Comparison of ENCODE assay signal across 1 cellular context in genomic region chr19:5719274-5719960, GRCh38.
TF ChIP-seq lines count a peak whose summit lies in the region.

No MANE protein-coding gene starts in this region.

TF ChIP-seq in K562, 482 proteins besides CTCF, POLR2A, EP300 and RAD21 (continues in another document):
- 0 out of 2 replicates have a peak, but pooled peaks have one; percentile 9 for TF ChIP-seq ZBTB1 (CRISPR knock-in tag; IDR thresholded peaks at IDR 0.05; ENCODE audit: borderline replicate concordance, low read depth)
- TF ChIP-seq POLR3A (IDR thresholded peaks at IDR 0.05; ENCODE audit: borderline replicate concordance, extremely low read depth, insufficient read depth, insufficient read length), result no peak
- no peak for TF ChIP-seq ZFP91 (CRISPR knock-in tag; IDR thresholded peaks at IDR 0.05)
- no peak for TF ChIP-seq MECOM (CRISPR knock-in tag; IDR thresholded peaks at IDR 0.05)
- TF ChIP-seq, protein P1, sequence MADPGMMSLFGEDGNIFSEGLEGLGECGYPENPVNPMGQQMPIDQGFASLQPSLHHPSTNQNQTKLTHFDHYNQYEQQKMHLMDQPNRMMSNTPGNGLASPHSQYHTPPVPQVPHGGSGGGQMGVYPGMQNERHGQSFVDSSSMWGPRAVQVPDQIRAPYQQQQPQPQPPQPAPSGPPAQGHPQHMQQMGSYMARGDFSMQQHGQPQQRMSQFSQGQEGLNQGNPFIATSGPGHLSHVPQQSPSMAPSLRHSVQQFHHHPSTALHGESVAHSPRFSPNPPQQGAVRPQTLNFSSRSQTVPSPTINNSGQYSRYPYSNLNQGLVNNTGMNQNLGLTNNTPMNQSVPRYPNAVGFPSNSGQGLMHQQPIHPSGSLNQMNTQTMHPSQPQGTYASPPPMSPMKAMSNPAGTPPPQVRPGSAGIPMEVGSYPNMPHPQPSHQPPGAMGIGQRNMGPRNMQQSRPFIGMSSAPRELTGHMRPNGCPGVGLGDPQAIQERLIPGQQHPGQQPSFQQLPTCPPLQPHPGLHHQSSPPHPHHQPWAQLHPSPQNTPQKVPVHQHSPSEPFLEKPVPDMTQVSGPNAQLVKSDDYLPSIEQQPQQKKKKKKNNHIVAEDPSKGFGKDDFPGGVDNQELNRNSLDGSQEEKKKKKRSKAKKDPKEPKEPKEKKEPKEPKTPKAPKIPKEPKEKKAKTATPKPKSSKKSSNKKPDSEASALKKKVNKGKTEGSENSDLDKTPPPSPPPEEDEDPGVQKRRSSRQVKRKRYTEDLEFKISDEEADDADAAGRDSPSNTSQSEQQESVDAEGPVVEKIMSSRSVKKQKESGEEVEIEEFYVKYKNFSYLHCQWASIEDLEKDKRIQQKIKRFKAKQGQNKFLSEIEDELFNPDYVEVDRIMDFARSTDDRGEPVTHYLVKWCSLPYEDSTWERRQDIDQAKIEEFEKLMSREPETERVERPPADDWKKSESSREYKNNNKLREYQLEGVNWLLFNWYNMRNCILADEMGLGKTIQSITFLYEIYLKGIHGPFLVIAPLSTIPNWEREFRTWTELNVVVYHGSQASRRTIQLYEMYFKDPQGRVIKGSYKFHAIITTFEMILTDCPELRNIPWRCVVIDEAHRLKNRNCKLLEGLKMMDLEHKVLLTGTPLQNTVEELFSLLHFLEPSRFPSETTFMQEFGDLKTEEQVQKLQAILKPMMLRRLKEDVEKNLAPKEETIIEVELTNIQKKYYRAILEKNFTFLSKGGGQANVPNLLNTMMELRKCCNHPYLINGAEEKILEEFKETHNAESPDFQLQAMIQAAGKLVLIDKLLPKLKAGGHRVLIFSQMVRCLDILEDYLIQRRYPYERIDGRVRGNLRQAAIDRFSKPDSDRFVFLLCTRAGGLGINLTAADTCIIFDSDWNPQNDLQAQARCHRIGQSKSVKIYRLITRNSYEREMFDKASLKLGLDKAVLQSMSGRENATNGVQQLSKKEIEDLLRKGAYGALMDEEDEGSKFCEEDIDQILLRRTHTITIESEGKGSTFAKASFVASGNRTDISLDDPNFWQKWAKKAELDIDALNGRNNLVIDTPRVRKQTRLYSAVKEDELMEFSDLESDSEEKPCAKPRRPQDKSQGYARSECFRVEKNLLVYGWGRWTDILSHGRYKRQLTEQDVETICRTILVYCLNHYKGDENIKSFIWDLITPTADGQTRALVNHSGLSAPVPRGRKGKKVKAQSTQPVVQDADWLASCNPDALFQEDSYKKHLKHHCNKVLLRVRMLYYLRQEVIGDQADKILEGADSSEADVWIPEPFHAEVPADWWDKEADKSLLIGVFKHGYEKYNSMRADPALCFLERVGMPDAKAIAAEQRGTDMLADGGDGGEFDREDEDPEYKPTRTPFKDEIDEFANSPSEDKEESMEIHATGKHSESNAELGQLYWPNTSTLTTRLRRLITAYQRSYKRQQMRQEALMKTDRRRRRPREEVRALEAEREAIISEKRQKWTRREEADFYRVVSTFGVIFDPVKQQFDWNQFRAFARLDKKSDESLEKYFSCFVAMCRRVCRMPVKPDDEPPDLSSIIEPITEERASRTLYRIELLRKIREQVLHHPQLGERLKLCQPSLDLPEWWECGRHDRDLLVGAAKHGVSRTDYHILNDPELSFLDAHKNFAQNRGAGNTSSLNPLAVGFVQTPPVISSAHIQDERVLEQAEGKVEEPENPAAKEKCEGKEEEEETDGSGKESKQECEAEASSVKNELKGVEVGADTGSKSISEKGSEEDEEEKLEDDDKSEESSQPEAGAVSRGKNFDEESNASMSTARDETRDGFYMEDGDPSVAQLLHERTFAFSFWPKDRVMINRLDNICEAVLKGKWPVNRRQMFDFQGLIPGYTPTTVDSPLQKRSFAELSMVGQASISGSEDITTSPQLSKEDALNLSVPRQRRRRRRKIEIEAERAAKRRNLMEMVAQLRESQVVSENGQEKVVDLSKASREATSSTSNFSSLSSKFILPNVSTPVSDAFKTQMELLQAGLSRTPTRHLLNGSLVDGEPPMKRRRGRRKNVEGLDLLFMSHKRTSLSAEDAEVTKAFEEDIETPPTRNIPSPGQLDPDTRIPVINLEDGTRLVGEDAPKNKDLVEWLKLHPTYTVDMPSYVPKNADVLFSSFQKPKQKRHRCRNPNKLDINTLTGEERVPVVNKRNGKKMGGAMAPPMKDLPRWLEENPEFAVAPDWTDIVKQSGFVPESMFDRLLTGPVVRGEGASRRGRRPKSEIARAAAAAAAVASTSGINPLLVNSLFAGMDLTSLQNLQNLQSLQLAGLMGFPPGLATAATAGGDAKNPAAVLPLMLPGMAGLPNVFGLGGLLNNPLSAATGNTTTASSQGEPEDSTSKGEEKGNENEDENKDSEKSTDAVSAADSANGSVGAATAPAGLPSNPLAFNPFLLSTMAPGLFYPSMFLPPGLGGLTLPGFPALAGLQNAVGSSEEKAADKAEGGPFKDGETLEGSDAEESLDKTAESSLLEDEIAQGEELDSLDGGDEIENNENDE (IDR thresholded peaks at IDR 0.05; ENCODE audit: low read depth, low read length), result no peak
- no peak for TF ChIP-seq ESRRA (IDR thresholded peaks at IDR 0.05; ENCODE audit: borderline replicate concordance, low read depth)
- TF ChIP-seq ZNF586 (CRISPR knock-in tag; conservative IDR thresholded peaks at IDR 0.05), result no peak
- TF ChIP-seq, protein P2, sequence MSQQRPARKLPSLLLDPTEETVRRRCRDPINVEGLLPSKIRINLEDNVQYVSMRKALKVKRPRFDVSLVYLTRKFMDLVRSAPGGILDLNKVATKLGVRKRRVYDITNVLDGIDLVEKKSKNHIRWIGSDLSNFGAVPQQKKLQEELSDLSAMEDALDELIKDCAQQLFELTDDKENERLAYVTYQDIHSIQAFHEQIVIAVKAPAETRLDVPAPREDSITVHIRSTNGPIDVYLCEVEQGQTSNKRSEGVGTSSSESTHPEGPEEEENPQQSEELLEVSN (IDR thresholded peaks at IDR 0.05; ENCODE audit: borderline replicate concordance in 1 of 2, extremely low read depth in 1 of 2, insufficient read depth in 1 of 2, insufficient read length in 1 of 2, low read depth in 1 of 2, low read length in 1 of 2, poor library complexity in 1 of 2, severe bottlenecking in 1 of 2), result peak in 1 of 2 experiments; percentile 70
- TF ChIP-seq PURB (CRISPR knock-in tag; IDR thresholded peaks at IDR 0.05; ENCODE audit: low read depth), result no peak
- TF ChIP-seq MBD2 (IDR thresholded peaks at IDR 0.05; ENCODE audit: borderline replicate concordance, low read depth), result no peak
- TF ChIP-seq DMBX1 (CRISPR knock-in tag; IDR thresholded peaks at IDR 0.05; ENCODE audit: borderline replicate concordance), result no peak
- peak; percentile 0; the same call in 1 of the 2 replicates for TF ChIP-seq SP1 (CRISPR knock-in tag; IDR thresholded peaks at IDR 0.05)
- TF ChIP-seq, protein P3, sequence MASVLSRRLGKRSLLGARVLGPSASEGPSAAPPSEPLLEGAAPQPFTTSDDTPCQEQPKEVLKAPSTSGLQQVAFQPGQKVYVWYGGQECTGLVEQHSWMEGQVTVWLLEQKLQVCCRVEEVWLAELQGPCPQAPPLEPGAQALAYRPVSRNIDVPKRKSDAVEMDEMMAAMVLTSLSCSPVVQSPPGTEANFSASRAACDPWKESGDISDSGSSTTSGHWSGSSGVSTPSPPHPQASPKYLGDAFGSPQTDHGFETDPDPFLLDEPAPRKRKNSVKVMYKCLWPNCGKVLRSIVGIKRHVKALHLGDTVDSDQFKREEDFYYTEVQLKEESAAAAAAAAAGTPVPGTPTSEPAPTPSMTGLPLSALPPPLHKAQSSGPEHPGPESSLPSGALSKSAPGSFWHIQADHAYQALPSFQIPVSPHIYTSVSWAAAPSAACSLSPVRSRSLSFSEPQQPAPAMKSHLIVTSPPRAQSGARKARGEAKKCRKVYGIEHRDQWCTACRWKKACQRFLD (CRISPR knock-in tag; IDR thresholded peaks at IDR 0.05), result peak; percentile 71
- TF ChIP-seq RBM22 (IDR thresholded peaks at IDR 0.05; ENCODE audit: low read depth, low read length, poor library complexity, severe bottlenecking), result no peak
- no peak for TF ChIP-seq GABPB1 (CRISPR knock-in tag; IDR thresholded peaks at IDR 0.05)
- TF ChIP-seq E2F8 (IDR thresholded peaks at IDR 0.05; ENCODE audit: low read depth, partially characterized antibody), result no peak
- no peak for TF ChIP-seq STAG1 (CRISPR knock-in tag; IDR thresholded peaks at IDR 0.05; ENCODE audit: borderline replicate concordance)
- TF ChIP-seq, protein P4, sequence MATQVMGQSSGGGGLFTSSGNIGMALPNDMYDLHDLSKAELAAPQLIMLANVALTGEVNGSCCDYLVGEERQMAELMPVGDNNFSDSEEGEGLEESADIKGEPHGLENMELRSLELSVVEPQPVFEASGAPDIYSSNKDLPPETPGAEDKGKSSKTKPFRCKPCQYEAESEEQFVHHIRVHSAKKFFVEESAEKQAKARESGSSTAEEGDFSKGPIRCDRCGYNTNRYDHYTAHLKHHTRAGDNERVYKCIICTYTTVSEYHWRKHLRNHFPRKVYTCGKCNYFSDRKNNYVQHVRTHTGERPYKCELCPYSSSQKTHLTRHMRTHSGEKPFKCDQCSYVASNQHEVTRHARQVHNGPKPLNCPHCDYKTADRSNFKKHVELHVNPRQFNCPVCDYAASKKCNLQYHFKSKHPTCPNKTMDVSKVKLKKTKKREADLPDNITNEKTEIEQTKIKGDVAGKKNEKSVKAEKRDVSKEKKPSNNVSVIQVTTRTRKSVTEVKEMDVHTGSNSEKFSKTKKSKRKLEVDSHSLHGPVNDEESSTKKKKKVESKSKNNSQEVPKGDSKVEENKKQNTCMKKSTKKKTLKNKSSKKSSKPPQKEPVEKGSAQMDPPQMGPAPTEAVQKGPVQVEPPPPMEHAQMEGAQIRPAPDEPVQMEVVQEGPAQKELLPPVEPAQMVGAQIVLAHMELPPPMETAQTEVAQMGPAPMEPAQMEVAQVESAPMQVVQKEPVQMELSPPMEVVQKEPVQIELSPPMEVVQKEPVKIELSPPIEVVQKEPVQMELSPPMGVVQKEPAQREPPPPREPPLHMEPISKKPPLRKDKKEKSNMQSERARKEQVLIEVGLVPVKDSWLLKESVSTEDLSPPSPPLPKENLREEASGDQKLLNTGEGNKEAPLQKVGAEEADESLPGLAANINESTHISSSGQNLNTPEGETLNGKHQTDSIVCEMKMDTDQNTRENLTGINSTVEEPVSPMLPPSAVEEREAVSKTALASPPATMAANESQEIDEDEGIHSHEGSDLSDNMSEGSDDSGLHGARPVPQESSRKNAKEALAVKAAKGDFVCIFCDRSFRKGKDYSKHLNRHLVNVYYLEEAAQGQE (CRISPR knock-in tag; IDR thresholded peaks at IDR 0.05; ENCODE audit: low read depth), result no peak
- no peak for TF ChIP-seq ATF7 (IDR thresholded peaks at IDR 0.05)
- TF ChIP-seq HDAC8 (tag; IDR thresholded peaks at IDR 0.05), result peak; percentile 63; the same call in 1 of the 2 replicates
- no peak for TF ChIP-seq FUS (optimal IDR thresholded peaks at IDR 0.05; ENCODE audit: low read depth, low read length)
- no peak for TF ChIP-seq SNIP1 (IDR thresholded peaks at IDR 0.05; ENCODE audit: low read depth)
- no peak for TF ChIP-seq MIER1 (IDR thresholded peaks at IDR 0.05; ENCODE audit: low read depth)
- TF ChIP-seq ATF6 (CRISPR knock-in tag; IDR thresholded peaks at IDR 0.05), result 0 out of 2 replicates have a peak, but pooled peaks have one; percentile 69
- TF ChIP-seq STAT5B (CRISPR knock-in tag; IDR thresholded peaks at IDR 0.05), result no peak
